Comparison of ENCODE assay signal across 9 cellular contexts in the genomic region with DNA sequence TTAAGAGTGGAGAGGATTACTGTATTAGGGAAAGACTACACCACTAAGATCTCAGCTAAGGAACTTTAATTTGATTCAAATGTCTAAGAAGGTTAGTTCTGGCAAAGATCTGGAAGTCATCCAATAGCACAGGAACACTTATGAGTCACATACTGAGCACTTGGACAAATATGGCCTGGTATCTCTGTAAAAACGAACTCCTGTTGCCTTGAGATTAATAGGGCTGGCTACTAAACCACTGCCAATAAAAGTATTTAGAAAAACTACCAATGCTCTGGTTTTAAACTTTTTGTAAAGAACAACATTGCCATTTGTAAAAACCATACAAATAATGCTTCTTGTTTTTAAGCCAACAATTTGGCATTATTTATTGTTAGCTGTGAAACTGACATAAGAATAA.
DNase-seq lines count a peak whose midpoint lies in the region; ATAC-seq, FAIRE-seq and TF ChIP-seq lines count a peak whose summit lies in the region.
"Had no signal": no experiment of that assay in that cellular context is flagged by ENCODE, and none has a peak within 500 bp of the region (broad histone marks: within the 10 kb centered on the region; RNA-seq: fewer than 3 reads in every experiment).

No MANE protein-coding gene starts in this region.

- H3K27ac ChIP-seq in brain microvascular endothelial cell (peak overlapping the region; percentile 24), kidney (ENCODE audit: low read depth in 2 of 2, low read length in 2 of 2) (peak overlapping the region in 1 of 2 donors; percentile 13), upper lobe of right lung (no peak overlapping the region), WERI-Rb-1 (no peak overlapping the region)

- intact Hi-C loops in kidney (cut with DNase I) (no loop called here), upper lobe of right lung (cut with DNase I) (no loop called here)

- H3K9me3 ChIP-seq in kidney (ENCODE audit: control insufficient read depth in 1 of 2, low read length in 2 of 2) (no peaks in the 10 kb centered on the region), upper lobe of right lung (no peaks in the 10 kb centered on the region), WERI-Rb-1 (ENCODE audit: severe bottlenecking) (no peaks in the 10 kb centered on the region)
- H3K9me3 ChIP-seq: tibial nerve had no signal

- H3K4me3 ChIP-seq in brain microvascular endothelial cell (ENCODE audit: low read depth, low read length), result no peak overlapping the region
- H3K4me3 ChIP-seq in kidney (ENCODE audit: low read length in 2 of 2), result no peak overlapping the region
- no peak overlapping the region for H3K4me3 ChIP-seq in upper lobe of right lung
- H3K4me3 ChIP-seq in WERI-Rb-1 (ENCODE audit: low read depth, low read length), result no peak overlapping the region
- H3K4me3 ChIP-seq: tibial nerve had no signal

- no peak for TF ChIP-seq RAD21 in Ishikawa (IDR thresholded peaks at IDR 0.05; ENCODE audit: low read depth)

- peaks cover 62% of the 10 kb centered on the region for H3K36me3 ChIP-seq in brain microvascular endothelial cell (replicated peaks)
- peaks cover 10 to 13% of the 10 kb centered on the region in 2 donors for H3K36me3 ChIP-seq in kidney (ENCODE audit: control insufficient read depth in 1 of 2, insufficient read depth in 2 of 2, low read length in 2 of 2)
- peaks cover 58% of the 10 kb centered on the region for H3K36me3 ChIP-seq in upper lobe of right lung
- H3K36me3 ChIP-seq in WERI-Rb-1, result peaks cover 19% of the 10 kb centered on the region

- peak; percentile 79 for FAIRE-seq in kidney (lab: Jason Lieb, UNC)

- H3K4me1 ChIP-seq in kidney (ENCODE audit: control insufficient read depth in 1 of 2, insufficient read depth in 1 of 2, low read depth in 1 of 2, low read length in 2 of 2) (no peaks in the 10 kb centered on the region), upper lobe of right lung (peaks cover 9% of the 10 kb centered on the region)

- ATAC-seq in upper lobe of right lung, result peak; percentile 74

- TF ChIP-seq CTCF in brain microvascular endothelial cell (IDR thresholded peaks at IDR 0.05; ENCODE audit: low read depth, low read length, missing control alignments) (no peak), kidney (IDR thresholded peaks at IDR 0.05; ENCODE audit: borderline replicate concordance, extremely low read depth, insufficient read depth) (no peak), upper lobe of right lung (IDR thresholded peaks at IDR 0.05) (no peak), WERI-Rb-1 (IDR thresholded peaks at IDR 0.05; ENCODE audit: low read depth, low read length) (no peak)

- no peak overlapping the region for H3K9ac ChIP-seq in kidney (ENCODE audit: low read length in 2 of 2)

- H3K27me3 ChIP-seq in brain microvascular endothelial cell (replicated peaks), result no peaks in the 10 kb centered on the region
- no peaks in the 10 kb centered on the region for H3K27me3 ChIP-seq in upper lobe of right lung
- H3K27me3 ChIP-seq in WERI-Rb-1 (ENCODE audit: insufficient read depth, low read depth, severe bottlenecking), result no peaks in the 10 kb centered on the region
- H3K27me3 ChIP-seq: tibial nerve had no signal

- DNase-seq in brain microvascular endothelial cell (peak; percentile 89), kidney (no peak), upper lobe of right lung (no peak), NCI-H1930 (lab: John Stamatoyannopoulos, UW) (no peak), WERI-Rb-1 (no peak)
- no peak for DNase-seq in activated naive CD4-positive, alpha-beta T cell treated with Interleukin-2 at 50 U/mL for 16 hours
- DNase-seq: activated naive CD4-positive, alpha-beta T cell treated with anti-CD3 and anti-CD28 coated beads, Interleukin-2, amount 10 ng/mL, durations not matched to agents 7 days and 5 days had no signal

- TF ChIP-seq EP300 in Ishikawa (IDR thresholded peaks at IDR 0.05; ENCODE audit: borderline replicate concordance), result no peak

- in situ Hi-C loops in brain microvascular endothelial cell (cut with HindIII; ENCODE audit: low pct_ligation_motif_present, low sequenced_read_pairs), result loop anchor here (25.0 kb wide), 1 partner anchor 197 kb away; no protein-coding TSS in a partner anchor

TF ChIP-seq in Ishikawa, 13 proteins besides CTCF, POLR2A, EP300 and RAD21:
- peak; percentile 46 for TF ChIP-seq NFIC (IDR thresholded peaks at IDR 0.05)
- TF ChIP-seq, protein P1, sequence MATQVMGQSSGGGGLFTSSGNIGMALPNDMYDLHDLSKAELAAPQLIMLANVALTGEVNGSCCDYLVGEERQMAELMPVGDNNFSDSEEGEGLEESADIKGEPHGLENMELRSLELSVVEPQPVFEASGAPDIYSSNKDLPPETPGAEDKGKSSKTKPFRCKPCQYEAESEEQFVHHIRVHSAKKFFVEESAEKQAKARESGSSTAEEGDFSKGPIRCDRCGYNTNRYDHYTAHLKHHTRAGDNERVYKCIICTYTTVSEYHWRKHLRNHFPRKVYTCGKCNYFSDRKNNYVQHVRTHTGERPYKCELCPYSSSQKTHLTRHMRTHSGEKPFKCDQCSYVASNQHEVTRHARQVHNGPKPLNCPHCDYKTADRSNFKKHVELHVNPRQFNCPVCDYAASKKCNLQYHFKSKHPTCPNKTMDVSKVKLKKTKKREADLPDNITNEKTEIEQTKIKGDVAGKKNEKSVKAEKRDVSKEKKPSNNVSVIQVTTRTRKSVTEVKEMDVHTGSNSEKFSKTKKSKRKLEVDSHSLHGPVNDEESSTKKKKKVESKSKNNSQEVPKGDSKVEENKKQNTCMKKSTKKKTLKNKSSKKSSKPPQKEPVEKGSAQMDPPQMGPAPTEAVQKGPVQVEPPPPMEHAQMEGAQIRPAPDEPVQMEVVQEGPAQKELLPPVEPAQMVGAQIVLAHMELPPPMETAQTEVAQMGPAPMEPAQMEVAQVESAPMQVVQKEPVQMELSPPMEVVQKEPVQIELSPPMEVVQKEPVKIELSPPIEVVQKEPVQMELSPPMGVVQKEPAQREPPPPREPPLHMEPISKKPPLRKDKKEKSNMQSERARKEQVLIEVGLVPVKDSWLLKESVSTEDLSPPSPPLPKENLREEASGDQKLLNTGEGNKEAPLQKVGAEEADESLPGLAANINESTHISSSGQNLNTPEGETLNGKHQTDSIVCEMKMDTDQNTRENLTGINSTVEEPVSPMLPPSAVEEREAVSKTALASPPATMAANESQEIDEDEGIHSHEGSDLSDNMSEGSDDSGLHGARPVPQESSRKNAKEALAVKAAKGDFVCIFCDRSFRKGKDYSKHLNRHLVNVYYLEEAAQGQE (IDR thresholded peaks at IDR 0.05; ENCODE audit: low read depth), result no peak
